Comparison of ENCODE assay signal across 11 cellular contexts in genomic region chr11:8720868-8721739, GRCh38. TPM values are rescaled to one million over a fixed set of nuclear protein-coding genes. Genes with fewer than 3 reads are reported as not detected.
DNase-seq lines count a peak whose midpoint lies in the region; ATAC-seq and TF ChIP-seq lines count a peak whose summit lies in the region.
"Had no signal": no experiment of that assay in that cellular context is flagged by ENCODE, and none has a peak within 500 bp of the region (broad histone marks: within the 10 kb centered on the region; RNA-seq: fewer than 3 reads in every experiment).

No MANE protein-coding gene starts in this region.

- H3F3A ChIP-seq in PC-9 (ENCODE audit: insufficient read depth, low read depth), result peaks cover 45% of the 10 kb centered on the region

- H3K79me2 ChIP-seq in PC-9 (ENCODE audit: low read depth), result 0 out of 2 replicates have a peak, but pooled peaks cover 3% of the 10 kb centered on the region

- intact Hi-C loops in PC-9 (cut with micrococcal nuclease; ENCODE audit: unreplicated experiment), result loop anchor here (2.0 kb wide), 1 partner anchor 46 kb away; no protein-coding TSS in a partner anchor
- intact Hi-C loops in sciatic nerve (cut with DNase I), result loop anchor here (10.0 kb wide), 1 partner anchor 94 kb away; a partner anchor contains a TSS

- no peak for TF ChIP-seq EP300 in gastroesophageal sphincter (IDR thresholded peaks at IDR 0.05)

- TSS peak; percentile 19 for BruUV-seq in PC-9 (replicated peaks; lab: Mats Ljungman, UMichigan)

- no peaks in the 10 kb centered on the region for H4K20me1 ChIP-seq in PC-9 (ENCODE audit: insufficient read depth)

- ATAC-seq in gastroesophageal sphincter (no peak), sciatic nerve (peak; percentile 2)

- H3K9me3 ChIP-seq in PC-9 (ENCODE audit: insufficient read depth, low read depth), result no peaks in the 10 kb centered on the region
- no peaks in the 10 kb centered on the region for H3K9me3 ChIP-seq in gastroesophageal sphincter

- 42 to 44% methylated on average over 1 to 3 of the region's 7 CpGs for WGBS in gastroesophageal sphincter (ENCODE audit: low coverage in 1 of 2), 2 donors

- peak overlapping the region; percentile 69; the same call in 1 of the 2 replicates for H2AFZ ChIP-seq in PC-9

- POLR2A ChIA-PET in PC-9 (lab: Charles Lee; ENCODE audit: unreplicated experiment), result interaction anchor here (0.6 to 0.8 kb wide), 4 partner anchors 32 to 845 kb away, joined by 5 to 6 read pairs (median 5); no protein-coding TSS in a partner anchor

- no peaks in the 10 kb centered on the region for H3K36me3 ChIP-seq in PC-9 (ENCODE audit: low read depth)
- H3K36me3 ChIP-seq in gastroesophageal sphincter, result peaks cover 0 to 32% of the 10 kb centered on the region in 2 donors

- no peak for TF ChIP-seq POLR2A in gastroesophageal sphincter (IDR thresholded peaks at IDR 0.05)
- TF ChIP-seq POLR2A in erythroblast (IDR thresholded peaks at IDR 0.05; ENCODE audit: low read length), result no peak

- DNase-seq in DMS53 treated with DMSO at 0.1 percent for 48 hours (lab: John Stamatoyannopoulos, UW; ENCODE audit: unreplicated experiment) (peak; percentile 58), PC-9 (peak; percentile 67 to 88), sciatic nerve (ENCODE audit: low spot score) (no peak), NCI-H1436 (lab: John Stamatoyannopoulos, UW) (no peak), erythroblast (lab: John Stamatoyannopoulos, UW) (no peak), NCI-H446 (lab: John Stamatoyannopoulos, UW) (no peak), GM10266 (ENCODE audit: extremely low spot score) (no peak)
- DNase-seq: activated CD8-positive, alpha-beta memory T cell treated with anti-CD3 and anti-CD28 coated beads, Interleukin-2, amount 50 U/mL, for 48 hours; KG1; stimulated activated CD4-positive, alpha-beta T cell treated with anti-CD3 and anti-CD28 coated beads, Interleukin-4, amount 100 ng/mL, for 4 hours had no signal

- CTCF ChIA-PET in PC-9 (lab: Charles Lee), result interaction anchor here (0.5 to 1.0 kb wide), 3 partner anchors 30 to 189 kb away, joined by 3 read pairs; no protein-coding TSS in a partner anchor

- H3K27me3 ChIP-seq in PC-9 (ENCODE audit: insufficient read depth, low read depth), result no peaks in the 10 kb centered on the region
- no peaks in the 10 kb centered on the region for H3K27me3 ChIP-seq in gastroesophageal sphincter

- no peaks in the 10 kb centered on the region for H3K9me2 ChIP-seq in PC-9 (ENCODE audit: insufficient read depth)

- H3K4me2 ChIP-seq in PC-9, result peak overlapping the region; percentile 88

- TF ChIP-seq CTCF in PC-9 (conservative IDR thresholded peaks at IDR 0.05) (no peak), gastroesophageal sphincter (IDR thresholded peaks at IDR 0.05) (no peak), GM10266 (IDR thresholded peaks at IDR 0.05; ENCODE audit: control insufficient read depth, insufficient read depth, low read depth, missing control alignments) (no peak)

- peaks cover 68% of the 10 kb centered on the region for H3K4me1 ChIP-seq in PC-9 (replicated peaks; ENCODE audit: insufficient read depth)
- peaks cover 43 to 97% (median 70%) of the 10 kb centered on the region in 3 donors for H3K4me1 ChIP-seq in gastroesophageal sphincter

- H3K4me3 ChIP-seq in PC-9, result peak overlapping the region; percentile 45
- H3K4me3 ChIP-seq in gastroesophageal sphincter, result no peak overlapping the region

- H3K27ac ChIP-seq in PC-9 (peak overlapping the region; percentile 96), gastroesophageal sphincter (peak overlapping the region; percentile 89 to 97 (median 96))

RNA-seq across cellular contexts. Expression of gene RPL27A, which starts 38.5 kb away (rescaled TPM):
- total RNA-seq in PC-9 (2021), result 548 and 560 TPM in 2 replicates
- 1,000 to 10,000 TPM in 1 of 4 donors, 100 to 1,000 TPM in 3; 706 to 1,423 (median 903) TPM for total RNA-seq in gastroesophageal sphincter
- 710 TPM for total RNA-seq in sciatic nerve

RNA-seq across cellular contexts. Expression of gene TRIM66, which starts 38.6 kb away (rescaled TPM):
- total RNA-seq in PC-9 (2021), result 16.1 and 17.0 TPM in 2 replicates
- total RNA-seq in gastroesophageal sphincter, result 10 to 100 TPM in 1 of 4 donors, 1 to 10 TPM in 3; 1.4 to 12.9 (median 3.1) TPM
- total RNA-seq in sciatic nerve, result 21.1 TPM

Comparison
In these comparisons a context has a peak if more than half of its experiments do, and no peak if none do; other contexts are left out.
1. DNase-seq: peak in DMS53 treated with DMSO at 0.1 percent for 48 hours (single experiment) and PC-9 (2 of 2); none in sciatic nerve (single experiment), NCI-H1436 (single experiment), erythroblast (0 of 2), NCI-H446 (0 of 2) and GM10266 (single experiment).